8 cellular contexts compared by ENCODE assay signal in the genomic region with DNA sequence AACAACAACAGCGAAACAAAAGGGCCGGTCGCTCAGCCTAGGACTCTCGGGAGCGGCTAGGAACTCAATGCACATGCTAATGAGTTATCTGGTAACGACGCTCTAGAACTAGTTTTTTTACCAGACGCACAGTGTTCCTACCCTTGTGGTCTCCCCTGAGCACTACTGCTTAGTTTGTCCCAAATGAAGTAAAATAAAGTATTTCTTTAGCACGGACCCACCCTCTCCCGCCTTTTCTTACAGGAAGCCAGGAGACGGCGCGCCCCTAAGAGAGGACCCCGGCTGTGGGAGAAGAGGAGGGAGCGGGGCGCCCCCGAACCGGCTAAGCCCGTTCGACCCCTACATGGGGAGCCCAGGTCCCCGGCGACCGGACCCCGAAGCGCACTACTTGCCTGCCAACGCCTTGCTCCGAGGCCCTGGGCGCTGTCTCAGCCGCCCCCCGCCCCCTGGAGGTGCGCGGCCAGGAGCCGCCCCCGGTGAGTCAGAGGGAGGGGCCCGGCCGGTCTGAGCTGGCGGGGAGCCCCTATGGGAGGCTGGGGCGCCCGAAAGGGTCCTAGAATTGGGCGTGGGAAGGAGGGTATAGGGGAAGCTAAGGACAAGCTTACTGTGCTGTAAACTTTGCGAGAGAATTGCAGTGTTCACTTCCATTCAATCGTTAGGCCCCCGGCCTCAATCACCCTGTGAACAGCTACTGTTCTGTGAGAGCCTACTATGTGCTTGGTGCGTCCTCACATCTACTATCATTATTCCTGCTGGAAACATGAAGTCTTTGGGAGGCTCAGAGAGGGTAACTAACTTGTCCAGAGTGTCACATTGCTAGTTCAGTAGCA. TPM values are rescaled to one million over a fixed set of nuclear protein-coding genes. Genes with fewer than 3 reads are reported as not detected.
DNase-seq lines count a peak whose midpoint lies in the region; ATAC-seq and TF ChIP-seq lines count a peak whose summit lies in the region.

No MANE protein-coding gene starts in this region.

- H4K20me1 ChIP-seq in hepatocyte (ENCODE audit: insufficient read depth, poor library complexity, severe bottlenecking) = no peaks in the 10 kb centered on the region

- H3K27me3 Mint-ChIP-seq in activated naive CD8-positive, alpha-beta T cell = no peaks in the 10 kb centered on the region

- H3K36me3 ChIP-seq in hepatocyte (replicated peaks; ENCODE audit: insufficient read depth, low read depth) (no peaks in the 10 kb centered on the region), skeletal muscle satellite cell (ENCODE audit: insufficient read depth, low read length) (no peaks in the 10 kb centered on the region)

- H3K36me3 Mint-ChIP-seq in activated naive CD8-positive, alpha-beta T cell = no peaks in the 10 kb centered on the region

- H3K9me3 ChIP-seq in hepatocyte (ENCODE audit: low read depth) = no peaks in the 10 kb centered on the region
- H3K9me3 ChIP-seq in skeletal muscle satellite cell (replicated peaks; ENCODE audit: low read length) = no peaks in the 10 kb centered on the region

- peak overlapping the region; percentile 25 for H2AFZ ChIP-seq in hepatocyte

- H3K9me2 ChIP-seq in hepatocyte (replicated peaks; ENCODE audit: insufficient read depth) = no peaks in the 10 kb centered on the region

- no peak overlapping the region for H3K27ac Mint-ChIP-seq in activated naive CD8-positive, alpha-beta T cell

- no peaks in the 10 kb centered on the region for H3K9me3 Mint-ChIP-seq in activated naive CD8-positive, alpha-beta T cell (ENCODE audit: low read depth)

- no peaks in the 10 kb centered on the region for H3K27me3 ChIP-seq in hepatocyte
- no peaks in the 10 kb centered on the region for H3K27me3 ChIP-seq in skeletal muscle satellite cell (ENCODE audit: control insufficient read depth, insufficient read depth, low read length)

- peaks cover 26% of the 10 kb centered on the region for H3K4me1 ChIP-seq in hepatocyte (ENCODE audit: insufficient read depth)
- peaks cover 24% of the 10 kb centered on the region for H3K4me1 ChIP-seq in skeletal muscle satellite cell (ENCODE audit: control insufficient read depth, insufficient read depth, low read length)

- peak overlapping the region; percentile 61 for H3K9ac ChIP-seq in skeletal muscle satellite cell (ENCODE audit: low read depth, low read length)

- DNase-seq in Right ventricle myocardium superior (no peak), Right ventricle myocardium inferior (ENCODE audit: missing footprints) (no peak), hepatocyte (ENCODE audit: low spot score) (peak; percentile 90), DMS153 (lab: John Stamatoyannopoulos, UW) (no peak)

- WGBS in hepatocyte (ENCODE audit: low lambda C conversion rate, missing lambda C conversion rate) = 4% methylated on average over 39 of the region's 44 CpGs

- H3K4me3 ChIP-seq in hepatocyte (peak overlapping the region; percentile 8), skeletal muscle satellite cell (ENCODE audit: low read length) (peak overlapping the region; percentile 65)

- peak overlapping the region; percentile 80 for H3K4me2 ChIP-seq in hepatocyte
- H3K4me2 ChIP-seq in skeletal muscle satellite cell (ENCODE audit: low read length) = peak overlapping the region; percentile 77

- peak; percentile 6 for ATAC-seq in Right ventricle myocardium superior (ENCODE audit: poor library complexity)
- no peak for ATAC-seq in Right ventricle myocardium inferior
- ATAC-seq in HG03565 (IDR thresholded peaks at IDR 0.05; ENCODE audit: unreplicated experiment) = no peak
- no peak for ATAC-seq in GM19397 (IDR thresholded peaks at IDR 0.05; ENCODE audit: unreplicated experiment)

- intact Hi-C loops in Right ventricle myocardium superior (cut with DNase I) = no loop called here
- intact Hi-C loops in Right ventricle myocardium inferior (cut with DNase I) = no loop called here

- H3K79me2 ChIP-seq in hepatocyte = peaks cover 21% of the 10 kb centered on the region

- H3K4me1 Mint-ChIP-seq in activated naive CD8-positive, alpha-beta T cell (ENCODE audit: low read depth) = peaks cover 34% of the 10 kb centered on the region

- peak overlapping the region; percentile 85 for H3K27ac ChIP-seq in hepatocyte

- peak overlapping the region; percentile 86 for H3K4me3 Mint-ChIP-seq in activated naive CD8-positive, alpha-beta T cell

- no peak for TF ChIP-seq CTCF in hepatocyte (IDR thresholded peaks at IDR 0.05; ENCODE audit: poor library complexity)

RNA-seq across cellular contexts. Expression of gene CAPG, which starts 3.6 kb away (rescaled TPM):
- 3.4 TPM for total RNA-seq in Right ventricle myocardium superior
- 5.2 TPM for total RNA-seq in Right ventricle myocardium inferior
- total RNA-seq in hepatocyte = 108 and 123 TPM in 2 replicates
- 172 and 188 TPM in 2 replicates for polyA plus RNA-seq in hepatocyte
- 40.6 and 57.7 TPM in 2 replicates for total RNA-seq in skeletal muscle satellite cell (2012; rRNA removed)

RNA-seq across cellular contexts. Expression of gene SH2D6, which starts 4.7 kb away (rescaled TPM):
- 0.24 TPM for total RNA-seq in Right ventricle myocardium superior
- not detected for total RNA-seq in Right ventricle myocardium inferior
- total RNA-seq in hepatocyte = 0.27 and 0.36 TPM in 2 replicates
- 2.3 and 2.8 TPM in 2 replicates for polyA plus RNA-seq in hepatocyte
- total RNA-seq in skeletal muscle satellite cell (2012; rRNA removed) = not detected in 2 replicates

RNA-seq across cellular contexts. Expression of gene ELMOD3, which starts 59.2 kb away (rescaled TPM):
- total RNA-seq in Right ventricle myocardium superior (9.0 TPM), Right ventricle myocardium inferior (10.2 TPM), hepatocyte (17.6 and 25.1 TPM in 2 replicates)
- polyA plus RNA-seq in hepatocyte = 16.4 and 18.1 TPM in 2 replicates
- total RNA-seq in skeletal muscle satellite cell (2012; rRNA removed) = 10.6 and 14.4 TPM in 2 replicates

RNA-seq across cellular contexts. Expression of gene RETSAT, which starts 59.5 kb away (rescaled TPM):
- total RNA-seq in Right ventricle myocardium superior = 39.8 TPM
- 44.8 TPM for total RNA-seq in Right ventricle myocardium inferior
- 55.3 and 58.5 TPM in 2 replicates for total RNA-seq in hepatocyte
- polyA plus RNA-seq in hepatocyte = 22.2 and 24.7 TPM in 2 replicates
- total RNA-seq in skeletal muscle satellite cell (2012; rRNA removed) = 40.0 and 47.7 TPM in 2 replicates

Comparison
In these comparisons a context has a peak if more than half of its experiments do, and no peak if none do; other contexts are left out.
1. RNA of gene CAPG, which starts 3.6 kb away (total RNA-seq): 108 to 123 TPM in hepatocyte; 5.2 TPM in Right ventricle myocardium inferior (single experiment) and 3.4 TPM in Right ventricle myocardium superior (single experiment); every median in the first group is over 10 times any median in the second.